Comparison of ENCODE assay signal across 8 cellular contexts in genomic region chr5:38557309-38557710, GRCh38. TPM values are rescaled to one million over a fixed set of nuclear protein-coding genes. Genes with fewer than 3 reads are reported as not detected.
DNase-seq lines count a peak whose midpoint lies in the region; ATAC-seq and TF ChIP-seq lines count a peak whose summit lies in the region.

No MANE protein-coding gene starts in this region.

- peak overlapping the region; percentile 85 for H3K9ac ChIP-seq in HUES64 (ENCODE audit: low read depth, low read length)

- H3K36me3 Mint-ChIP-seq in activated naive CD8-positive, alpha-beta T cell treated with anti-CD3 and anti-CD28 coated beads, Interleukin-2, amount 10 ng/mL, durations not matched to agents 7 days and 5 days = no peaks in the 10 kb centered on the region

- H3K4me1 Mint-ChIP-seq in activated naive CD8-positive, alpha-beta T cell treated with anti-CD3 and anti-CD28 coated beads, Interleukin-2, amount 10 ng/mL, durations not matched to agents 7 days and 5 days = peaks cover 11% of the 10 kb centered on the region

- H3K9me3 ChIP-seq in HUES64 (ENCODE audit: insufficient read depth, low read depth, low read length) (no peaks in the 10 kb centered on the region), spleen (no peaks in the 10 kb centered on the region)

- H3K27me3 Mint-ChIP-seq in activated naive CD8-positive, alpha-beta T cell treated with anti-CD3 and anti-CD28 coated beads, Interleukin-2, amount 10 ng/mL, durations not matched to agents 7 days and 5 days = peaks cover 75% of the 10 kb centered on the region

- no peak for DNase-seq in activated naive CD8-positive, alpha-beta T cell treated with anti-CD3 and anti-CD28 coated beads, Interleukin-2, amount 10 ng/mL, durations not matched to agents 7 days and 5 days
- DNase-seq in spleen (no peak), AG20443 (ENCODE audit: low spot score) (no peak), NCI-H2081 treated with DMSO at 0.1 percent for 48 hours (lab: John Stamatoyannopoulos, UW) (no peak)

- intact Hi-C loops in spleen (cut with DNase I; ENCODE audit: low total_unique reads) = loop anchor here (10.0 kb wide), 1 partner anchor 247 kb away; no protein-coding TSS in a partner anchor

- H3K9me3 Mint-ChIP-seq in activated naive CD8-positive, alpha-beta T cell treated with anti-CD3 and anti-CD28 coated beads, Interleukin-2, amount 10 ng/mL, durations not matched to agents 7 days and 5 days = no peaks in the 10 kb centered on the region

- H3K4me3 Mint-ChIP-seq in activated naive CD8-positive, alpha-beta T cell treated with anti-CD3 and anti-CD28 coated beads, Interleukin-2, amount 10 ng/mL, durations not matched to agents 7 days and 5 days = peak overlapping the region; percentile 77

- H3K4me1 ChIP-seq in HUES64 (ENCODE audit: insufficient read depth, low read length) (peaks cover 12% of the 10 kb centered on the region; the same call in 1 of the 2 replicates), spleen (peaks cover 0 to 32% (median 20%) of the 10 kb centered on the region in 6 donors)

- peaks cover 22% of the 10 kb centered on the region; the same call in 1 of the 2 replicates for H3K27me3 ChIP-seq in HUES64 (ENCODE audit: insufficient read depth, low read length)
- peaks cover 0 to 77% (median 18%) of the 10 kb centered on the region in 7 donors for H3K27me3 ChIP-seq in spleen (replicated peaks in 1 of 7)

- H3K27ac ChIP-seq in HUES64 (ENCODE audit: low read depth, low read length) (peak overlapping the region; percentile 75), spleen (peak overlapping the region; percentile 61 to 96 (median 92))

- no peak overlapping the region for H3K27ac Mint-ChIP-seq in activated naive CD8-positive, alpha-beta T cell treated with anti-CD3 and anti-CD28 coated beads, Interleukin-2, amount 10 ng/mL, durations not matched to agents 7 days and 5 days

- 20% methylated on average over 14 of the region's 14 CpGs for WGBS in HUES64
- 5 to 8% (median 7%) methylated on average over 14 of the region's 14 CpGs for WGBS in spleen, 5 donors

- peak in 1 of 3 donors; percentile 20 for TF ChIP-seq POLR2A in spleen (IDR thresholded peaks at IDR 0.05)

- no peak for TF ChIP-seq CTCF in spleen (IDR thresholded peaks at IDR 0.05 in 8 of 11, conservative IDR thresholded peaks at IDR 0.05 in 3 of 11)

- no peaks in the 10 kb centered on the region for H3K36me3 ChIP-seq in HUES64 (ENCODE audit: insufficient read depth, low read length)
- no peaks in the 10 kb centered on the region for H3K36me3 ChIP-seq in spleen

- no peak for ATAC-seq in activated naive CD8-positive, alpha-beta T cell treated with anti-CD3 and anti-CD28 coated beads, Interleukin-2, amount 10 ng/mL, durations not matched to agents 7 days and 5 days (ENCODE audit: low read depth)
- ATAC-seq in GM19035 (IDR thresholded peaks at IDR 0.05; ENCODE audit: unreplicated experiment) (no peak), HG02938 (IDR thresholded peaks at IDR 0.05; ENCODE audit: unreplicated experiment) (no peak)

- H3K4me3 ChIP-seq in HUES64 (ENCODE audit: low read length) = peak overlapping the region; percentile 87
- peak overlapping the region; percentile 85 for H3K4me3 ChIP-seq in iPS-11a (ENCODE audit: low read depth, low read length)
- peak overlapping the region; percentile 51 to 78 (median 56) for H3K4me3 ChIP-seq in spleen

- POLR2A ChIA-PET in activated naive CD8-positive, alpha-beta T cell treated with anti-CD3 and anti-CD28 coated beads, Interleukin-2, amount 10 ng/mL, durations not matched to agents 7 days and 5 days (lab: Charles Lee) = no interaction called here

RNA-seq across cellular contexts. Expression of gene LIFR, which starts 0.9 kb away (rescaled TPM):
- 9.0 TPM for polyA plus RNA-seq in HUES64 (2013, experiment 1 of 2)
- polyA plus RNA-seq in HUES64 (2013, experiment 2 of 2) = 13.9 TPM
- total RNA-seq in activated naive CD8-positive, alpha-beta T cell treated with anti-CD3 and anti-CD28 coated beads, Interleukin-2, amount 10 ng/mL, durations not matched to agents 7 days and 5 days = not detected
- 100 to 1,000 TPM in 5 of 7 donors, 10 to 100 TPM in 2; 73.0 to 191 (median 156) TPM for total RNA-seq in spleen
- 1 to 10 TPM; 6.8 to 9.7 (median 7.9) TPM for polyA plus RNA-seq in spleen

Comparison
In these comparisons a context has a peak if more than half of its experiments do, and no peak if none do; other contexts are left out.
1. RNA of gene LIFR, which starts 0.9 kb away (total RNA-seq): 73.0 to 191 TPM in spleen; not detected in activated naive CD8-positive, alpha-beta T cell treated with anti-CD3 and anti-CD28 coated beads, Interleukin-2, amount 10 ng/mL, durations not matched to agents 7 days and 5 days; every median in the first group is over 10 times any median in the second.
2. Peak in every context shown above with its lines, with median percentiles within 50 percentile points of each other: H3K4me3 ChIP-seq.